ENCODE assay signal across 1 cellular context in genomic region chr5:35338169-35338476, GRCh38.
TF ChIP-seq lines count a peak whose summit lies in the region.

No MANE protein-coding gene starts in this region.

TF ChIP-seq in GM23338, 12 proteins besides CTCF, POLR2A, EP300 and RAD21 (continued from another document):
- no peak for TF ChIP-seq ZNF462 (CRISPR knock-in tag; IDR thresholded peaks at IDR 0.05)
- TF ChIP-seq ZNF114 (CRISPR knock-in tag; IDR thresholded peaks at IDR 0.05): no peak
- TF ChIP-seq NANOG (IDR thresholded peaks at IDR 0.05; ENCODE audit: borderline replicate concordance): no peak
